ENCODE assay signal across 8 cellular contexts in the genomic region with DNA sequence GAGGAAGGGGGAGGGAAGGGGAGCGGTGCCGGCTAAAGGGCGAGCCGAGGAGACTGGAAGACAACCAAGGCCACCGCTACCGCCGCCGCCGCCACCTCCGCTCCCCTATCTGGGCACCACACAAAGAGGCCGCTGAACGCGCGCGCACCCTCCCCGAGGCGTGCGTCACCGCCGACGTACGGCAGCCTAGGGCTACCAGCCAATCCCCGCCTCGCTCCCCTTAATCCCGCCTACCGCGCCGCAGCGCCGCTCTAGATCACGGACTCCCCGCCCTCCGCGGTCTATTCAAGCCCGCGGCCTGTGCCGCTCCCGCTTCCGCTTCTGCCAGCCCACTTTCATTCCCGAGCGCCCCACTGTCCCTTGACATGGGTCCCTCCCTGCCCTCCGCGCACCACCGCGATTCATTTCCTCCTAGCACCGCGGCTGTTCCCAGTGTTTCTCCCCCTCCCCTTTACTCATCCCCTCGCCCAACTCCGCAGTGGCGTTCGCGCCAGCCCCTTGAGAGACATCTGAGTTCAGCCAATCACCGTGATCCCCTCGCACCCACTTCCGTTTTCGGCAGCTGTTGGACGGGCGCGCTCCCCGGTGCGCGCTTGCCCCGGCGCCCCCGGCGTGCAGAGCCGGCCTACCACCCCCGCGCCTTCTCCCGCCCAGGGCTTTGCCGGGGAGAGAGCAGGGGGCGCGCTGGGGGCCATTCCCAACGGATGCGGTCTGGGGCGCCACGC. TPM values are rescaled to one million over a fixed set of nuclear protein-coding genes. Genes with fewer than 3 reads are reported as not detected.
DNase-seq lines count a peak whose midpoint lies in the region; ATAC-seq and TF ChIP-seq lines count a peak whose summit lies in the region.

A gene (minus strand): TSS at position 128 of the 725 bp plus-strand sequence. CDS start 297 bp downstream, outside the sequence.

- H3K27ac ChIP-seq in osteoblast (ENCODE audit: low read depth, low read length) (peak within 1 kb of the TSS; percentile 96), thoracic aorta (peak within 1 kb of the TSS; percentile 98 to 99)

- peaks cover 30% of the 10 kb centered on the region for H3K4me1 Mint-ChIP-seq in activated naive CD4-positive, alpha-beta T cell treated with anti-CD3 and anti-CD28 coated beads, Interleukin-2, amount 50 U/mL, for 24 hours

- peaks cover 19% of the 10 kb centered on the region for H3K36me3 Mint-ChIP-seq in activated naive CD4-positive, alpha-beta T cell treated with anti-CD3 and anti-CD28 coated beads, Interleukin-2, amount 50 U/mL, for 24 hours

- H3K9me3 ChIP-seq in osteoblast (ENCODE audit: low read depth, low read length): no peaks in the 10 kb centered on the region
- H3K9me3 ChIP-seq in thoracic aorta: no peaks in the 10 kb centered on the region

- no peaks in the 10 kb centered on the region for H3K27me3 ChIP-seq in osteoblast (ENCODE audit: insufficient read depth, low read length)
- no peaks in the 10 kb centered on the region for H3K27me3 ChIP-seq in thoracic aorta (replicated peaks; ENCODE audit: insufficient read depth)

- H3K4me3 ChIP-seq in GM08714 (ENCODE audit: low read length) (peak within 1 kb of the TSS; percentile 81), osteoblast (ENCODE audit: insufficient read depth, low read length) (peak within 1 kb of the TSS; percentile 98), thoracic aorta (peak within 1 kb of the TSS; percentile 87)

- H3K4me2 ChIP-seq in osteoblast (ENCODE audit: insufficient read depth, low read length): peak within 1 kb of the TSS; percentile 98

- H3K4me1 ChIP-seq in osteoblast (ENCODE audit: insufficient read depth, low read length) (peaks cover 14% of the 10 kb centered on the region), thoracic aorta (ENCODE audit: control insufficient read depth in 1 of 2, low read depth in 2 of 2) (peaks cover 19 to 31% of the 10 kb centered on the region in 2 donors)

- DNase-seq in NCI-H1092 (lab: John Stamatoyannopoulos, UW): peak; percentile 91
- peak; percentile 98 for DNase-seq in glomerular visceral epithelial cell (ENCODE audit: extremely low spot score)
- DNase-seq in osteoblast (ENCODE audit: insufficient read length, low spot score, missing footprints): peak; percentile 99
- DNase-seq in thoracic aorta (ENCODE audit: low spot score): peak; percentile 87

- H3K27me3 Mint-ChIP-seq in activated naive CD4-positive, alpha-beta T cell treated with anti-CD3 and anti-CD28 coated beads, Interleukin-2, amount 50 U/mL, for 24 hours: no peaks in the 10 kb centered on the region

- peak within 1 kb of the TSS; percentile 86 for H2AFZ ChIP-seq in osteoblast (ENCODE audit: low read length)

- H3K9me3 Mint-ChIP-seq in activated naive CD4-positive, alpha-beta T cell treated with anti-CD3 and anti-CD28 coated beads, Interleukin-2, amount 50 U/mL, for 24 hours: no peaks in the 10 kb centered on the region

- peaks cover 39% of the 10 kb centered on the region for H3K79me2 ChIP-seq in osteoblast (ENCODE audit: insufficient read depth, low read length)

- TF ChIP-seq CTCF in osteoblast (IDR thresholded peaks at IDR 0.05; ENCODE audit: extremely low read depth, low read depth, low read length) (no peak), thoracic aorta (IDR thresholded peaks at IDR 0.05) (no peak)

- H3K4me3 Mint-ChIP-seq in activated naive CD4-positive, alpha-beta T cell treated with anti-CD3 and anti-CD28 coated beads, Interleukin-2, amount 50 U/mL, for 24 hours: peak within 1 kb of the TSS; percentile 96

- H3K36me3 ChIP-seq in osteoblast (ENCODE audit: insufficient read depth, low read length) (peaks cover 10% of the 10 kb centered on the region), thoracic aorta (no peaks in the 10 kb centered on the region)

- H3K27ac Mint-ChIP-seq in activated naive CD4-positive, alpha-beta T cell treated with anti-CD3 and anti-CD28 coated beads, Interleukin-2, amount 50 U/mL, for 24 hours: peak within 1 kb of the TSS; percentile 100

- peak; percentile 77 for ATAC-seq in HG02588 (IDR thresholded peaks at IDR 0.05; ENCODE audit: unreplicated experiment)
- ATAC-seq in SK-N-SH treated with all-trans-retinoic acid at 6 μM for 48 hours: peak; percentile 92
- peak; percentile 97 for ATAC-seq in thoracic aorta (ENCODE audit: insufficient number of reproducible peaks, low FRiP score, low read depth)

- peaks cover 37% of the 10 kb centered on the region for H4K20me1 ChIP-seq in osteoblast (ENCODE audit: insufficient read depth, low read length)

TF ChIP-seq in SK-N-SH treated with all-trans-retinoic acid at 6 μM for 48 hours, 23 proteins besides CTCF, POLR2A, EP300 and RAD21:
- TF ChIP-seq ZFP3 (CRISPR knock-in tag; IDR thresholded peaks at IDR 0.05) (0 out of 2 replicates have a peak, but pooled peaks have one; percentile 7), ZNF8 (CRISPR knock-in tag; IDR thresholded peaks at IDR 0.05) (no peak), RARB (CRISPR knock-in tag; IDR thresholded peaks at IDR 0.05) (no peak), ZFP30 (CRISPR knock-in tag; IDR thresholded peaks at IDR 0.05) (no peak), TOX (CRISPR knock-in tag; IDR thresholded peaks at IDR 0.05; ENCODE audit: borderline replicate concordance) (no peak), BACH2 (CRISPR knock-in tag; IDR thresholded peaks at IDR 0.05; ENCODE audit: borderline replicate concordance) (no peak), PPARA (CRISPR knock-in tag; IDR thresholded peaks at IDR 0.05; ENCODE audit: borderline replicate concordance) (no peak), ZNF70 (CRISPR knock-in tag; IDR thresholded peaks at IDR 0.05) (no peak), ZNF565 (CRISPR knock-in tag; conservative IDR thresholded peaks at IDR 0.05; ENCODE audit: low read depth) (no peak), OSR1 (CRISPR knock-in tag; IDR thresholded peaks at IDR 0.05) (no peak), ARNTL (CRISPR knock-in tag; IDR thresholded peaks at IDR 0.05; ENCODE audit: borderline replicate concordance, low read depth) (no peak)
- TF ChIP-seq, protein P1, sequence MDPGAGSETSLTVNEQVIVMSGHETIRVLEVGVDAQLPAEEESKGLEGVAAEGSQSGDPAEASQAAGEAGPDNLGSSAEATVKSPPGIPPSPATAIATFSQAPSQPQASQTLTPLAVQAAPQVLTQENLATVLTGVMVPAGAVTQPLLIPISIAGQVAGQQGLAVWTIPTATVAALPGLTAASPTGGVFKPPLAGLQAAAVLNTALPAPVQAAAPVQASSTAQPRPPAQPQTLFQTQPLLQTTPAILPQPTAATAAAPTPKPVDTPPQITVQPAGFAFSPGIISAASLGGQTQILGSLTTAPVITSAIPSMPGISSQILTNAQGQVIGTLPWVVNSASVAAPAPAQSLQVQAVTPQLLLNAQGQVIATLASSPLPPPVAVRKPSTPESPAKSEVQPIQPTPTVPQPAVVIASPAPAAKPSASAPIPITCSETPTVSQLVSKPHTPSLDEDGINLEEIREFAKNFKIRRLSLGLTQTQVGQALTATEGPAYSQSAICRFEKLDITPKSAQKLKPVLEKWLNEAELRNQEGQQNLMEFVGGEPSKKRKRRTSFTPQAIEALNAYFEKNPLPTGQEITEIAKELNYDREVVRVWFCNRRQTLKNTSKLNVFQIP (CRISPR knock-in tag; IDR thresholded peaks at IDR 0.05; ENCODE audit: borderline replicate concordance, low read depth): no peak
- TF ChIP-seq, protein P2, sequence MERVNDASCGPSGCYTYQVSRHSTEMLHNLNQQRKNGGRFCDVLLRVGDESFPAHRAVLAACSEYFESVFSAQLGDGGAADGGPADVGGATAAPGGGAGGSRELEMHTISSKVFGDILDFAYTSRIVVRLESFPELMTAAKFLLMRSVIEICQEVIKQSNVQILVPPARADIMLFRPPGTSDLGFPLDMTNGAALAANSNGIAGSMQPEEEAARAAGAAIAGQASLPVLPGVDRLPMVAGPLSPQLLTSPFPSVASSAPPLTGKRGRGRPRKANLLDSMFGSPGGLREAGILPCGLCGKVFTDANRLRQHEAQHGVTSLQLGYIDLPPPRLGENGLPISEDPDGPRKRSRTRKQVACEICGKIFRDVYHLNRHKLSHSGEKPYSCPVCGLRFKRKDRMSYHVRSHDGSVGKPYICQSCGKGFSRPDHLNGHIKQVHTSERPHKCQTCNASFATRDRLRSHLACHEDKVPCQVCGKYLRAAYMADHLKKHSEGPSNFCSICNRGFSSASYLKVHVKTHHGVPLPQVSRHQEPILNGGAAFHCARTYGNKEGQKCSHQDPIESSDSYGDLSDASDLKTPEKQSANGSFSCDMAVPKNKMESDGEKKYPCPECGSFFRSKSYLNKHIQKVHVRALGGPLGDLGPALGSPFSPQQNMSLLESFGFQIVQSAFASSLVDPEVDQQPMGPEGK (CRISPR knock-in tag; IDR thresholded peaks at IDR 0.05; ENCODE audit: borderline replicate concordance): peak; percentile 89; the same call in 1 of the 2 replicates

RNA-seq across cellular contexts. Expression of the gene that starts here (rescaled TPM):
- total RNA-seq in osteoblast (24.2 TPM in 2 replicates), thoracic aorta (10 to 100 TPM in 1 of 2 donors, 1 to 10 TPM in 1; 9.3 to 14.9 TPM)

Comparison
In these comparisons a context has a peak if more than half of its experiments do, and no peak if none do; other contexts are left out.
1. Peak in every context shown above with its lines: DNase-seq, ATAC-seq, H3K4me3 ChIP-seq and H3K27ac ChIP-seq.